ENCODE assay signal across 30 cellular contexts in genomic region chr20:9400371-9401025, GRCh38.
DNase-seq lines count a peak whose midpoint lies in the region; ATAC-seq and TF ChIP-seq lines count a peak whose summit lies in the region.
"Had no signal": no experiment of that assay in that cellular context is flagged by ENCODE, and none has a peak within 500 bp of the region (broad histone marks: within the 10 kb centered on the region; RNA-seq: fewer than 3 reads in every experiment).

No MANE protein-coding gene starts in this region.

- H2AFZ ChIP-seq in ACC112 (ENCODE audit: low read length, unreplicated experiment), result peak overlapping the region; percentile 77

- H3K36me3 Mint-ChIP-seq in chondrocyte (ENCODE audit: low read depth), result peaks cover 3% of the 10 kb centered on the region
- no peaks in the 10 kb centered on the region for H3K36me3 Mint-ChIP-seq in activated naive CD4-positive, alpha-beta T cell treated with anti-CD3 and anti-CD28 coated beads, Interleukin-2, amount 50 U/mL, for 72 hours
- H3K36me3 Mint-ChIP-seq: natural killer cell treated with Interleukin-12 subunit alpha and Interleukin-12 subunit beta and Interleukin-15 and Interleukin-18, amount 100 ng/mL, for 72 hours had no signal

- H3K4me1 Mint-ChIP-seq in chondrocyte (ENCODE audit: low read depth), result peaks cover 14% of the 10 kb centered on the region

- DNase-seq in EL, result peak; percentile 36
- DNase-seq in M059J (ENCODE audit: low read depth), result peak; percentile 51
- no peak for DNase-seq in chondrocyte (ENCODE audit: low spot score)
- no peak for DNase-seq in NCI-H446 treated with DMSO at 0.1 percent for 48 hours (lab: John Stamatoyannopoulos, UW)
- no peak for DNase-seq in HAP-1 (ENCODE audit: low spot score in 2 of 2)
- DNase-seq in activated naive CD4-positive, alpha-beta T cell treated with anti-CD3 and anti-CD28 coated beads, Interleukin-2, amount 50 U/mL, for 72 hours (ENCODE audit: low spot score in 2 of 2), result no peak
- DNase-seq: activated CD4-positive, alpha-beta T cell treated with anti-CD3 and anti-CD28 coated beads, Interleukin-2, amount 50 U/mL, for 48 hours; activated CD4-positive, CD25-positive, alpha-beta regulatory T cell; activated CD8-positive, alpha-beta memory T cell treated with anti-CD3 and anti-CD28 coated beads, Interleukin-2, amount 50 U/mL, for 4 hours; activated naive CD4-positive, alpha-beta T cell treated with Interleukin-2 at 50 U/mL for 16 hours; DMS153; effector CD8-positive, alpha-beta T cell; hippocampal formation; lower lobe of right lung; NCI-H2029; NCI-H345; NCI-H82; occipital lobe; small intestine; stimulated activated naive CD4-positive, alpha-beta T cell treated with Interleukin-2 at 50 U/mL for 16 hours; upper lobe of left lung had no signal

- peaks cover 16% of the 10 kb centered on the region for H3K4me1 ChIP-seq in ACC112 (ENCODE audit: control insufficient read depth, insufficient read depth, low read length, unreplicated experiment)
- H3K4me1 ChIP-seq in HAP-1, result peaks cover 12% of the 10 kb centered on the region
- H3K4me1 ChIP-seq: lower lobe of right lung, suprapubic skin, upper lobe of left lung had no signal

- peak overlapping the region; percentile 33 for H3K27ac Mint-ChIP-seq in chondrocyte (ENCODE audit: unreplicated experiment)
- H3K27ac Mint-ChIP-seq in activated naive CD4-positive, alpha-beta T cell treated with anti-CD3 and anti-CD28 coated beads, Interleukin-2, amount 50 U/mL, for 72 hours, result peak overlapping the region in 1 of 2 donors; percentile 65
- H3K27ac Mint-ChIP-seq: activated T-helper 1 cell treated with anti-CD3 and anti-CD28 coated beads, Interleukin-12 subunit alpha, Interleukin-12 subunit beta, Interleukin-2, Interleukin-4 antibody, amounts not matched to agents 30 ng/mL and 10 ng/mL and 1 ng/mL, durations not matched to agents 14 hours and 24 hours and 36 hours; natural killer cell treated with Interleukin-12 subunit alpha and Interleukin-12 subunit beta and Interleukin-15 and Interleukin-18, amount 100 ng/mL, for 72 hours had no signal

- H3K4me3 Mint-ChIP-seq in chondrocyte (ENCODE audit: unreplicated experiment), result no peak overlapping the region
- H3K4me3 Mint-ChIP-seq: activated T-helper 1 cell treated with anti-CD3 and anti-CD28 coated beads, Interleukin-12 subunit alpha, Interleukin-12 subunit beta, Interleukin-2, Interleukin-4 antibody, amounts not matched to agents 30 ng/mL and 10 ng/mL and 1 ng/mL, durations not matched to agents 14 hours and 24 hours and 36 hours; natural killer cell treated with Interleukin-12 subunit alpha and Interleukin-12 subunit beta and Interleukin-15 and Interleukin-18, amount 100 ng/mL, for 72 hours had no signal

- no peaks in the 10 kb centered on the region for H3K27me3 ChIP-seq in ACC112 (ENCODE audit: insufficient read depth, low read length)
- no peaks in the 10 kb centered on the region for H3K27me3 ChIP-seq in HAP-1 (ENCODE audit: low read depth)
- H3K27me3 ChIP-seq: BLaER1 treated with 17β-estradiol and CSF1 and Interleukin-3, amounts not matched to agents 10 nM and 100 nM; suprapubic skin; upper lobe of left lung had no signal

- in situ Hi-C loops in HAP-1 (cut with MboI; ENCODE audit: low sequenced_read_pairs), result loop anchor here (25.0 kb wide), 1 partner anchor 512 kb away; no protein-coding TSS in a partner anchor

- H3K9me3 ChIP-seq in HAP-1, result no peaks in the 10 kb centered on the region
- H3K9me3 ChIP-seq: BLaER1 treated with 17β-estradiol and CSF1 and Interleukin-3, amounts not matched to agents 10 nM and 100 nM; lower lobe of right lung; suprapubic skin; upper lobe of left lung had no signal

- TF ChIP-seq CTCF in chondrocyte (IDR thresholded peaks at IDR 0.05), result no peak

- H3K27me3 Mint-ChIP-seq in chondrocyte (ENCODE audit: low read depth), result no peaks in the 10 kb centered on the region

- H3K79me2 ChIP-seq in ACC112 (ENCODE audit: control insufficient read depth, insufficient read depth, low read length, unreplicated experiment), result no peaks in the 10 kb centered on the region

- H3K4me3 ChIP-seq in ACC112 (ENCODE audit: low read depth, low read length), result peak overlapping the region; percentile 29; the same call in 1 of the 2 replicates
- no peak overlapping the region for H3K4me3 ChIP-seq in HAP-1
- H3K4me3 ChIP-seq: BLaER1 treated with 17β-estradiol and CSF1 and Interleukin-3, amounts not matched to agents 10 nM and 100 nM; coronary artery; lower lobe of right lung; suprapubic skin; upper lobe of left lung had no signal

- no peaks in the 10 kb centered on the region for H3K36me3 ChIP-seq in ACC112 (ENCODE audit: insufficient read depth, low read length)
- no peaks in the 10 kb centered on the region for H3K36me3 ChIP-seq in HAP-1 (replicated peaks)
- H3K36me3 ChIP-seq: BLaER1 treated with 17β-estradiol and CSF1 and Interleukin-3, amounts not matched to agents 10 nM and 100 nM; suprapubic skin had no signal

- no peak for ATAC-seq in activated naive CD4-positive, alpha-beta T cell treated with anti-CD3 and anti-CD28 coated beads, Interleukin-2, amount 50 U/mL, for 72 hours
- no peak for ATAC-seq in HG02588 (IDR thresholded peaks at IDR 0.05; ENCODE audit: unreplicated experiment)
- ATAC-seq: lower lobe of right lung; natural killer cell treated with Interleukin-12 subunit alpha and Interleukin-12 subunit beta and Interleukin-15 and Interleukin-18, amount 100 ng/mL, for 72 hours had no signal

- no peaks in the 10 kb centered on the region for H3K9me3 Mint-ChIP-seq in chondrocyte (ENCODE audit: low read depth)
- no peaks in the 10 kb centered on the region for H3K9me3 Mint-ChIP-seq in activated naive CD4-positive, alpha-beta T cell treated with anti-CD3 and anti-CD28 coated beads, Interleukin-2, amount 50 U/mL, for 72 hours
- H3K9me3 Mint-ChIP-seq: activated T-helper 1 cell treated with anti-CD3 and anti-CD28 coated beads, Interleukin-12 subunit alpha, Interleukin-12 subunit beta, Interleukin-2, Interleukin-4 antibody, amounts not matched to agents 30 ng/mL and 10 ng/mL and 1 ng/mL, durations not matched to agents 14 hours and 24 hours and 36 hours; natural killer cell treated with Interleukin-12 subunit alpha and Interleukin-12 subunit beta and Interleukin-15 and Interleukin-18, amount 100 ng/mL, for 72 hours had no signal

- peak overlapping the region; percentile 35 for H3K27ac ChIP-seq in ACC112 (ENCODE audit: low read depth, low read length)
- H3K27ac ChIP-seq: BLaER1 treated with 17β-estradiol and CSF1 and Interleukin-3, amounts not matched to agents 10 nM and 100 nM; coronary artery; epithelial cell of prostate; KMS-11; lower lobe of right lung; suprapubic skin; upper lobe of left lung had no signal

Comparison
In these comparisons a context has a peak if more than half of its experiments do, and no peak if none do; other contexts are left out.
1. DNase-seq: peak in EL (single experiment) and M059J (single experiment); none in chondrocyte (single experiment), NCI-H446 treated with DMSO at 0.1 percent for 48 hours (single experiment), HAP-1 (0 of 2) and activated naive CD4-positive, alpha-beta T cell treated with anti-CD3 and anti-CD28 coated beads, Interleukin-2, amount 50 U/mL, for 72 hours (0 of 2).